11 cellular contexts compared by ENCODE assay signal in the genomic region with DNA sequence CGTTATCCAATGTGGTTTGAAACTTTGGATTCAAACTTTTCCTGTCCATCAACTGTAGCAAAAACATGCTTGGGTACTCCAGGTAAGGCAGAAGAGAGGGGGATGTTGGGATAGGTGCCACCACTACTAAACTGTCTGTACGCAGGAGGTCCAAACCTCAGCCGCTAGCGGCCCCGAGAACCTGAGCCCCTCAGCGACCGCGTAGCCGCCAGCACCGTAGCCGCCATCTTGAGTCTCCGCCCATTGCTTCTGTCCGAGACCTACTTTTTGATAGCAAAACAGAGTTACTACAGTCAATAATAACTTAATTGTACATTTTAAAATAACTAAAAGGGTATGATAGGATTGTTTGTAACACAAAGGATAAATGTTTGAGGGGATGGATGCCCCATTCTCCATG.
"Had no signal": no experiment of that assay in that cellular context is flagged by ENCODE, and none has a peak within 500 bp of the region (broad histone marks: within the 10 kb centered on the region; RNA-seq: fewer than 3 reads in every experiment).

No MANE protein-coding gene starts in this region.

- ATAC-seq: GM23338, HCT116 had no signal

- H3K9me3 ChIP-seq: HAP-1 had no signal

- H3K4me2 ChIP-seq: GM23338 had no signal

- H3K27ac ChIP-seq: GM23248 had no signal

- FAIRE-seq: H1, H54 had no signal

- H3K36me3 ChIP-seq: HAP-1 had no signal

- H3K4me1 Mint-ChIP-seq: GM23338, H9 had no signal

- DNase-seq: GOT3, H7, H9, HCEC 1CT, HFFc6 had no signal

- H3K4me1 ChIP-seq: HAP-1 had no signal

- H3K4me3 ChIP-seq: GM23248, GM23338, HAP-1 had no signal

- H3K27ac Mint-ChIP-seq: GM23338, H9, HFFc6 had no signal

- H2AFZ ChIP-seq: GM23248, GM23338 had no signal

- H3K4me3 Mint-ChIP-seq: GM23338, H9, HFFc6 had no signal

- H3K9ac ChIP-seq: GM23248 had no signal
